Comparison of ENCODE assay signal across 8 cellular contexts in the genomic region with DNA sequence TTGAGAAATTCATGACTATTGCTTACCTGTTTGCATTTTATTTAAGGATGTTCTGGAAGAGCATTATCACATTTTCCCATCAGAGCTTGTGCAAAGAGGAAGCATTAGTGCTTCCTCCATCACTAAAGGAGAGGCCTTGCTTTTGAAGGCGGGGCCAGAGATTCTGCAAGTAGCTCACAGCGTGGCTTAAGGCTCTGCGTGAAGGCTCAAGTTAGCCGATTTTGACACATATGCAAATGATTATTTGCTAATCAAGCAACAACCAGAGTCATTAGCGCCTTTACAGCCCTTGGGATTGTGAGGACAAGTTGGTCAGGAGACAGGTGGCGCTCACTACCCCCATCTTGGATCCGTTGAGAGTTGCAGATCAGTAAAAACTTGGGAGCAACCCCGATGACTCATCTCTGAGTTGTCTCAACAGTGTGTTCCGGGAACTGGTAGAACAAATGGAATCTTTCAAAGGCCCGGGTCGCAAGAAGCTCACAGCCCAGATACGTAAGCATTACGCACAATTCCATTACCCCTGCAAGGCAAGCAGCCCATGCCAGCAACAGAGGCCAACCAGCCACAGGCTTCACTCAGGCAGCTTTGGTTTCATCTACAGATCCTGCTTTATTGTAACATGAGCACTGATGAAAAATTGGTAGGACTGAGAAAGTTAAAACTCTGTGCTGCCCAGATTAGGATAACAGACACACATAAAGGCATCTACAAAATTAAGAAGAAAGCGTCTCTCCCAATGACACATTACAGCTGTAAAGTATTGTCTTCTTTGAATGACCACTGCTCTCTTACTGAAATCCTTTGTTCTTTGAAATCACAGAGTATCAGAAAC. TPM values are rescaled to one million over a fixed set of nuclear protein-coding genes. Genes with fewer than 3 reads are reported as not detected.
DNase-seq lines count a peak whose midpoint lies in the region; ATAC-seq and TF ChIP-seq lines count a peak whose summit lies in the region.

No MANE protein-coding gene starts in this region.

- ATAC-seq in right cardiac atrium (peak; percentile 93 to 95), HG03457 (IDR thresholded peaks at IDR 0.05; ENCODE audit: unreplicated experiment) (no peak), GM21737 (IDR thresholded peaks at IDR 0.05; ENCODE audit: unreplicated experiment) (no peak), HG03521 (IDR thresholded peaks at IDR 0.05; ENCODE audit: unreplicated experiment) (no peak)

- H3K4me1 ChIP-seq in right cardiac atrium (ENCODE audit: control insufficient read depth, insufficient read depth, low read length), result peaks cover 3% of the 10 kb centered on the region

- peak; percentile 53 to 76 for DNase-seq in HL-60 (ENCODE audit: low read depth in 1 of 2, low spot score in 1 of 2)
- DNase-seq in anterior cingulate cortex (lab: John Stamatoyannopoulos, UW), result peak in 54 of 58 donors; percentile 1 to 85 (median 40)
- peak; percentile 89 to 94 (median 91) for DNase-seq in right cardiac atrium
- DNase-seq in pulmonary artery endothelial cell (ENCODE audit: low read depth, low spot score), result peak; percentile 61
- DNase-seq in NCI-H748 treated with DMSO at 0.1 percent for 48 hours (lab: John Stamatoyannopoulos, UW), result no peak

- 41% methylated on average over 14 of the region's 14 CpGs for WGBS in right cardiac atrium

- intact Hi-C loops in right cardiac atrium (cut with DNase I), result loop anchor here in 1 of 4 donors (2.0 kb wide), 1 partner anchor 36 kb away; no protein-coding TSS in a partner anchor

- no peak overlapping the region for H3K27ac ChIP-seq in HL-60 (replicated peaks)
- peak overlapping the region; percentile 79 for H3K27ac ChIP-seq in right cardiac atrium (ENCODE audit: low read length)

- H3K27me3 ChIP-seq in HL-60 (ENCODE audit: insufficient read depth, poor library complexity, severe bottlenecking) (no peaks in the 10 kb centered on the region), right cardiac atrium (ENCODE audit: control insufficient read depth, insufficient read depth) (no peaks in the 10 kb centered on the region)

- no peak overlapping the region for H3K4me3 ChIP-seq in HL-60 (replicated peaks; ENCODE audit: insufficient read depth, low read length)
- no peak overlapping the region for H3K4me3 ChIP-seq in right cardiac atrium (ENCODE audit: low read length)

- H3K9me3 ChIP-seq in right cardiac atrium (ENCODE audit: control insufficient read depth, low read length), result no peaks in the 10 kb centered on the region

- TF ChIP-seq CTCF in HL-60 (IDR thresholded peaks at IDR 0.05; ENCODE audit: insufficient read depth, low read length), result no peak

RNA-seq across cellular contexts. Expression of gene SPTSSA, which starts 34.9 kb away (rescaled TPM):
- total RNA-seq in right cardiac atrium, result 10 to 100 TPM; 12.3 to 18.9 (median 15.7) TPM
- polyA plus RNA-seq in right cardiac atrium, result 19.9 TPM
- 19.3 and 23.0 TPM in 2 replicates for total RNA-seq in pulmonary artery endothelial cell

RNA-seq across cellular contexts. Expression of gene EAPP, which starts 42.6 kb away (rescaled TPM):
- 10 to 100 TPM; 18.9 to 25.3 (median 22.2) TPM for total RNA-seq in right cardiac atrium
- polyA plus RNA-seq in right cardiac atrium, result 30.6 TPM
- 32.9 and 42.8 TPM in 2 replicates for total RNA-seq in pulmonary artery endothelial cell

Comparison
In these comparisons a context has a peak if more than half of its experiments do, and no peak if none do; other contexts are left out.
1. ATAC-seq: peak in right cardiac atrium (2 of 2); none in HG03457 (single experiment), GM21737 (single experiment) and HG03521 (single experiment).